In genomic region chr4:3530051-3530450, GRCh38 we compare ENCODE assay signal across 15 cellular contexts. TPM values are rescaled to one million over a fixed set of nuclear protein-coding genes. Genes with fewer than 3 reads are reported as not detected.
DNase-seq lines count a peak whose midpoint lies in the region; ATAC-seq, FAIRE-seq and TF ChIP-seq lines count a peak whose summit lies in the region.
"Had no signal": no experiment of that assay in that cellular context is flagged by ENCODE, and none has a peak within 500 bp of the region (broad histone marks: within the 10 kb centered on the region; RNA-seq: fewer than 3 reads in every experiment).

No MANE protein-coding gene starts in this region.

- H3K9me3 Mint-ChIP-seq in natural killer cell treated with Interleukin-12 subunit alpha and Interleukin-12 subunit beta and Interleukin-15 and Interleukin-18, amount 100 ng/mL, for 72 hours = no peaks in the 10 kb centered on the region

- in situ Hi-C loops in mammary epithelial cell (cut with MboI; ENCODE audit: low sequenced_read_pairs in 2 of 2) = no loop called here

- H3K4me3 Mint-ChIP-seq in natural killer cell treated with Interleukin-12 subunit alpha and Interleukin-12 subunit beta and Interleukin-15 and Interleukin-18, amount 100 ng/mL, for 72 hours = peak overlapping the region; percentile 98

- dilution Hi-C loops in mammary epithelial cell (cut with HindIII; ENCODE audit: low sequenced_read_pairs) = no loop called here

- BruUV-seq in mammary epithelial cell (replicated peaks; lab: Mats Ljungman, UMichigan) = no TSS peak
- BruUV-seq in PC-9 (replicated peaks; lab: Mats Ljungman, UMichigan) = no TSS peak

- H3K4me1 ChIP-seq in BLaER1 treated with 17β-estradiol and CSF1 and Interleukin-3, amounts not matched to agents 10 nM and 100 nM = peaks cover 57 to 74% (median 73%) of the 10 kb centered on the region in 10 experiments
- peaks cover 33% of the 10 kb centered on the region for H3K4me1 ChIP-seq in DOHH2 (ENCODE audit: control insufficient read depth, low read length)
- H3K4me1 ChIP-seq in mammary epithelial cell (ENCODE audit: insufficient read depth, low read length) = peaks cover 17% of the 10 kb centered on the region
- H3K4me1 ChIP-seq in PC-9 (replicated peaks; ENCODE audit: insufficient read depth) = peaks cover 8% of the 10 kb centered on the region; the same call in 1 of the 2 replicates

- DNase-seq in mammary epithelial cell (no peak), GM19239 (ENCODE audit: insufficient read length, low spot score) (no peak), ureter (ENCODE audit: low spot score) (no peak), PC-9 (no peak)
- DNase-seq in natural killer cell treated with Interleukin-12 subunit alpha and Interleukin-12 subunit beta and Interleukin-15 and Interleukin-18, amount 100 ng/mL, for 72 hours (ENCODE audit: low spot score) = peak; percentile 58
- no peak for DNase-seq in stimulated activated CD4-positive, alpha-beta T cell treated with anti-CD3 and anti-CD28 coated beads, Interleukin-2, amount 100 ng/mL, for 48 hours
- DNase-seq: NCI-H146; NCI-H774; stimulated activated CD4-positive, alpha-beta T cell treated with anti-CD3 and anti-CD28 coated beads, Interleukin-1b, Interleukin-23, amount 100 ng/mL, for 48 hours; stimulated activated naive CD4-positive, alpha-beta T cell treated with Interleukin-2 at 50 U/mL for 16 hours had no signal

- intact Hi-C loops in mammary epithelial cell (cut with micrococcal nuclease) (loop anchor here (10.0 kb wide), 1 partner anchor 415 kb away; no protein-coding TSS in a partner anchor), PC-9 (cut with micrococcal nuclease; ENCODE audit: unreplicated experiment) (loop anchor here (5.0 kb wide), 2 partner anchors 273 to 352 kb away; no protein-coding TSS in a partner anchor)

- no peak for ATAC-seq in natural killer cell treated with Interleukin-12 subunit alpha and Interleukin-12 subunit beta and Interleukin-15 and Interleukin-18, amount 100 ng/mL, for 72 hours
- ATAC-seq: esophagus mucosa, Right ventricle myocardium inferior had no signal

- no peaks in the 10 kb centered on the region for H3K9me2 ChIP-seq in DOHH2 (replicated peaks; ENCODE audit: control insufficient read depth, low read length)
- H3K9me2 ChIP-seq in PC-9 (ENCODE audit: insufficient read depth) = no peaks in the 10 kb centered on the region

- H3K27ac Mint-ChIP-seq in natural killer cell treated with Interleukin-12 subunit alpha and Interleukin-12 subunit beta and Interleukin-15 and Interleukin-18, amount 100 ng/mL, for 72 hours = peak overlapping the region in 1 of 2 donors; percentile 71

- peak overlapping the region in 9 of 11 experiments; percentile 44 to 91 (median 82); a peak in 18 of 22 replicates for H3K27ac ChIP-seq in BLaER1 treated with 17β-estradiol and CSF1 and Interleukin-3, amounts not matched to agents 10 nM and 100 nM
- no peak overlapping the region for H3K27ac ChIP-seq in DOHH2 (ENCODE audit: low read depth, low read length)
- H3K27ac ChIP-seq in mammary epithelial cell (ENCODE audit: insufficient read depth, low read depth, low read length) = no peak overlapping the region
- no peak overlapping the region for H3K27ac ChIP-seq in PC-9
- H3K27ac ChIP-seq: VCaP had no signal

- TF ChIP-seq CTCF in DOHH2 (IDR thresholded peaks at IDR 0.05; ENCODE audit: low read depth, low read length, poor library complexity, severe bottlenecking) (no peak), mammary epithelial cell (conservative IDR thresholded peaks at IDR 0.05 in 1 of 2, IDR thresholded peaks at IDR 0.05 in 1 of 2; ENCODE audit: extremely low read depth in 1 of 2, insufficient read depth in 1 of 2, low read depth in 1 of 2, low read length in 2 of 2) (no peak), PC-9 (conservative IDR thresholded peaks at IDR 0.05) (no peak)

- no peaks in the 10 kb centered on the region for H3K9me3 ChIP-seq in BLaER1 treated with 17β-estradiol and CSF1 and Interleukin-3, amounts not matched to agents 10 nM and 100 nM (replicated peaks in 1 of 11)
- no peaks in the 10 kb centered on the region for H3K9me3 ChIP-seq in DOHH2 (ENCODE audit: control insufficient read depth, insufficient read depth, low read length)
- H3K9me3 ChIP-seq in mammary epithelial cell (replicated peaks; ENCODE audit: insufficient read depth, low read length) = no peaks in the 10 kb centered on the region
- no peaks in the 10 kb centered on the region for H3K9me3 ChIP-seq in PC-9 (ENCODE audit: insufficient read depth, low read depth)

- peak overlapping the region; percentile 91 to 100 (median 99) for H3K4me2 ChIP-seq in BLaER1 treated with 17β-estradiol and CSF1 and Interleukin-3, amounts not matched to agents 10 nM and 100 nM
- H3K4me2 ChIP-seq in DOHH2 (ENCODE audit: low read length) = peak overlapping the region; percentile 24; the same call in 1 of the 2 replicates
- peak overlapping the region; percentile 96 for H3K4me2 ChIP-seq in mammary epithelial cell (ENCODE audit: insufficient read depth, low read depth, low read length)
- H3K4me2 ChIP-seq in PC-9 = no peak overlapping the region

- peaks cover 0 to 8% (median 0%) of the 10 kb centered on the region in 11 experiments; a peak in 6 of 22 replicates for H3K27me3 ChIP-seq in BLaER1 treated with 17β-estradiol and CSF1 and Interleukin-3, amounts not matched to agents 10 nM and 100 nM
- H3K27me3 ChIP-seq in DOHH2 (ENCODE audit: control insufficient read depth, low read length) (no peaks in the 10 kb centered on the region), mammary epithelial cell (ENCODE audit: insufficient read depth, low read length) (no peaks in the 10 kb centered on the region), PC-9 (ENCODE audit: insufficient read depth, low read depth) (0 out of 2 replicates have a peak, but pooled peaks cover 6% of the 10 kb centered on the region)

- H3K36me3 ChIP-seq in BLaER1 treated with 17β-estradiol and CSF1 and Interleukin-3, amounts not matched to agents 10 nM and 100 nM = peaks cover 8 to 50% (median 29%) of the 10 kb centered on the region in 11 experiments; a peak in 21 of 22 replicates
- H3K36me3 ChIP-seq in DOHH2 (ENCODE audit: control insufficient read depth, low read length) = peaks cover 24% of the 10 kb centered on the region
- no peaks in the 10 kb centered on the region for H3K36me3 ChIP-seq in mammary epithelial cell (ENCODE audit: insufficient read depth, low read length)
- no peaks in the 10 kb centered on the region for H3K36me3 ChIP-seq in PC-9 (ENCODE audit: low read depth)

- CTCF ChIA-PET in mammary epithelial cell (lab: Charles Lee; ENCODE audit: low non-redundant PET) = no interaction called here
- CTCF ChIA-PET in PC-9 (lab: Charles Lee) = no interaction called here

- POLR2A ChIA-PET in PC-9 (lab: Charles Lee; ENCODE audit: unreplicated experiment) = no interaction called here

- H3K27me3 Mint-ChIP-seq in natural killer cell treated with Interleukin-12 subunit alpha and Interleukin-12 subunit beta and Interleukin-15 and Interleukin-18, amount 100 ng/mL, for 72 hours = peaks cover under 1 to 3% of the 10 kb centered on the region in 2 donors

- no peaks in the 10 kb centered on the region for H3K36me3 Mint-ChIP-seq in natural killer cell treated with Interleukin-12 subunit alpha and Interleukin-12 subunit beta and Interleukin-15 and Interleukin-18, amount 100 ng/mL, for 72 hours

- peaks cover 25 to 37% of the 10 kb centered on the region in 2 donors for H3K4me1 Mint-ChIP-seq in natural killer cell treated with Interleukin-12 subunit alpha and Interleukin-12 subunit beta and Interleukin-15 and Interleukin-18, amount 100 ng/mL, for 72 hours (ENCODE audit: low read depth in 2 of 2)

- H3K4me3 ChIP-seq in BLaER1 treated with 17β-estradiol and CSF1 and Interleukin-3, amounts not matched to agents 10 nM and 100 nM = peak overlapping the region; percentile 24 to 96 (median 84); a peak in 18 of 20 replicates
- H3K4me3 ChIP-seq in DOHH2 (ENCODE audit: low read length) = no peak overlapping the region
- H3K4me3 ChIP-seq in mammary epithelial cell (replicated peaks in 1 of 3; ENCODE audit: insufficient read depth in 1 of 3, low read depth in 2 of 3, low read length in 3 of 3) = no peak overlapping the region
- H3K4me3 ChIP-seq in PC-9 = no peak overlapping the region

- H4K20me1 ChIP-seq in BLaER1 treated with 17β-estradiol and CSF1 and Interleukin-3, amounts not matched to agents 10 nM and 100 nM = peaks cover 56 to 71% (median 68%) of the 10 kb centered on the region in 11 experiments
- H4K20me1 ChIP-seq in DOHH2 (ENCODE audit: control insufficient read depth, insufficient read depth, low read depth, low read length) = peaks cover 13% of the 10 kb centered on the region; the same call in 1 of the 2 replicates
- H4K20me1 ChIP-seq in mammary epithelial cell (ENCODE audit: insufficient read depth, low read length) = no peaks in the 10 kb centered on the region
- no peaks in the 10 kb centered on the region; the same call in 1 of the 2 replicates for H4K20me1 ChIP-seq in PC-9 (ENCODE audit: insufficient read depth)

- FAIRE-seq in GM19239 (lab: Jason Lieb, UNC) = no peak

- H3K9ac ChIP-seq in BLaER1 treated with 17β-estradiol and CSF1 and Interleukin-3, amounts not matched to agents 10 nM and 100 nM = peak overlapping the region in 10 of 11 experiments; percentile 81 to 91 (median 90); a peak in 18 of 22 replicates
- no peak overlapping the region for H3K9ac ChIP-seq in mammary epithelial cell (ENCODE audit: insufficient read depth, low read length)

- H3K79me2 ChIP-seq in DOHH2 (ENCODE audit: control insufficient read depth, low read length) (peaks cover 56% of the 10 kb centered on the region), mammary epithelial cell (ENCODE audit: insufficient read depth, low read length) (peaks cover 63% of the 10 kb centered on the region), PC-9 (ENCODE audit: low read depth) (peaks cover 16% of the 10 kb centered on the region)

- H2AFZ ChIP-seq in mammary epithelial cell (ENCODE audit: low read depth, low read length) = no peak overlapping the region
- H2AFZ ChIP-seq in PC-9 = no peak overlapping the region

- no peaks in the 10 kb centered on the region for H3F3A ChIP-seq in DOHH2 (ENCODE audit: control insufficient read depth, insufficient read depth)
- H3F3A ChIP-seq in PC-9 (ENCODE audit: insufficient read depth, low read depth) = no peaks in the 10 kb centered on the region

- WGBS in mammary epithelial cell (ENCODE audit: low coverage, missing lambda C conversion rate) = 87% methylated on average over 13 of the region's 16 CpGs

RNA-seq across cellular contexts. Expression of gene LRPAP1, which starts 2.2 kb away (rescaled TPM):
- total RNA-seq in mammary epithelial cell = 100 to 1,000 TPM; 121 to 140 TPM
- 139 TPM for polyA plus RNA-seq in mammary epithelial cell
- polyA minus RNA-seq in mammary epithelial cell = 10.5 TPM
- total RNA-seq in natural killer cell treated with Interleukin-12 subunit alpha and Interleukin-12 subunit beta and Interleukin-15 and Interleukin-18, amount 100 ng/mL, for 72 hours = 100 to 1,000 TPM; 101 to 118 TPM
- total RNA-seq in ureter = 145 TPM
- 126 and 149 TPM in 2 replicates for total RNA-seq in PC-9 (2021)

Comparison
In these comparisons a context has a peak if more than half of its experiments do, and no peak if none do; other contexts are left out.
1. H3K27ac ChIP-seq: peak in BLaER1 treated with 17β-estradiol and CSF1 and Interleukin-3, amounts not matched to agents 10 nM and 100 nM (9 of 11); none in DOHH2 (single experiment), mammary epithelial cell (single experiment) and PC-9 (single experiment).
2. H3K4me3 ChIP-seq: peak in BLaER1 treated with 17β-estradiol and CSF1 and Interleukin-3, amounts not matched to agents 10 nM and 100 nM (10 of 10); none in DOHH2 (single experiment), mammary epithelial cell (0 of 3) and PC-9 (single experiment).